In the genomic region with DNA sequence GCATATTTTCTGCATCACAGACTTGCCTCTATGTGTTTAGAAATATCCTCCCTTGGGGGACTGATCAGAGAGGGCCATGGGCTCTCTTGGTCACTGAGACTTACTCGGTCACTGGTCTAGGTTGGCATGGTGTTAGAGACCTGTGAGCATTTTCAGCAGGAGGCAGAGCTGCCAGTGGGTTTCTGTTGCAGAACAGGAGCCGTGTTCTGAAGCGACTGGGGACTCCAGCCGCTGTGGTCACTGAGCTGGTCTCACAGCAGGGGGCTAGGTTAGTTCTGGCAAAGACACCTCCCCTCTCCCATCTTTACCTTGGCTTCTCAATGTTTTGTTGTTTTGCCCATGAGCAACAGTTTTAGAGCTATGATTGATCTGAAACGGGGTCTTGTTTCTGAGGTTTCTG, we compare ENCODE assay signal across 17 cellular contexts. TPM values are rescaled to one million over a fixed set of nuclear protein-coding genes. Genes with fewer than 3 reads are reported as not detected.
DNase-seq lines count a peak whose midpoint lies in the region; ATAC-seq and TF ChIP-seq lines count a peak whose summit lies in the region.
"Had no signal": no experiment of that assay in that cellular context is flagged by ENCODE, and none has a peak within 500 bp of the region (broad histone marks: within the 10 kb centered on the region; RNA-seq: fewer than 3 reads in every experiment).

No MANE protein-coding gene starts in this region.

- H3K9me3 ChIP-seq in H9 (ENCODE audit: control insufficient read depth, low read depth, low read length): no peaks in the 10 kb centered on the region
- H3K9me3 ChIP-seq: transverse colon had no signal

- H3K9ac ChIP-seq in H9 (ENCODE audit: extremely low read depth, insufficient read length, low read length): no peak overlapping the region

- H3K4ac ChIP-seq in H9 (ENCODE audit: low read depth, low read length): no peak overlapping the region

- TF ChIP-seq CTCF in H9 (conservative IDR thresholded peaks at IDR 0.05) (no peak), astrocyte of the cerebellum (IDR thresholded peaks at IDR 0.05; ENCODE audit: low read depth, low read length, missing control alignments) (no peak), progenitor cell of endocrine pancreas (IDR thresholded peaks at IDR 0.05; ENCODE audit: unreplicated experiment) (no peak)

- H4K8ac ChIP-seq in H9 (replicated peaks; ENCODE audit: insufficient read length, low read depth, low read length): no peak overlapping the region

- no peaks in the 10 kb centered on the region for H3K27me3 Mint-ChIP-seq in activated CD4-positive, alpha-beta T cell treated with anti-CD3 and anti-CD28 coated beads for 36 hours
- H3K27me3 Mint-ChIP-seq in H9 (ENCODE audit: low read depth) (no peaks in the 10 kb centered on the region), progenitor cell of endocrine pancreas (no peaks in the 10 kb centered on the region)
- no peaks in the 10 kb centered on the region for H3K27me3 Mint-ChIP-seq in naive thymus-derived CD8-positive, alpha-beta T cell

- H3K4me1 Mint-ChIP-seq in activated CD4-positive, alpha-beta T cell treated with anti-CD3 and anti-CD28 coated beads for 36 hours: peaks cover 67% of the 10 kb centered on the region
- H3K4me1 Mint-ChIP-seq in H9 (peaks cover 29 to 41% of the 10 kb centered on the region in 2 experiments), progenitor cell of endocrine pancreas (ENCODE audit: low read depth) (peaks cover 40% of the 10 kb centered on the region)
- peaks cover 50 to 92% (median 89%) of the 10 kb centered on the region in 4 donors for H3K4me1 Mint-ChIP-seq in naive thymus-derived CD8-positive, alpha-beta T cell

- H3K27ac ChIP-seq in H9 (ENCODE audit: insufficient read length, low read depth, low read length): no peak overlapping the region
- H3K27ac ChIP-seq: transverse colon had no signal

- no peak overlapping the region for H3K14ac ChIP-seq in H9 (ENCODE audit: insufficient read depth, low read length)

- CTCF ChIA-PET in activated CD4-positive, alpha-beta T cell treated with anti-CD3 and anti-CD28 coated beads for 36 hours (lab: Charles Lee): interaction anchor here (1.3 kb wide), 1 partner anchor 347 kb away, joined by 4 read pairs; no protein-coding TSS in a partner anchor

- no peaks in the 10 kb centered on the region for H3K9me3 Mint-ChIP-seq in activated CD4-positive, alpha-beta T cell treated with anti-CD3 and anti-CD28 coated beads for 36 hours (ENCODE audit: low read depth)
- H3K9me3 Mint-ChIP-seq in H9 (no peaks in the 10 kb centered on the region), progenitor cell of endocrine pancreas (ENCODE audit: low read depth) (no peaks in the 10 kb centered on the region)
- no peaks in the 10 kb centered on the region for H3K9me3 Mint-ChIP-seq in naive thymus-derived CD8-positive, alpha-beta T cell
- H3K9me3 Mint-ChIP-seq: CD14-positive monocyte had no signal

- POLR2A ChIA-PET in activated CD4-positive, alpha-beta T cell treated with anti-CD3 and anti-CD28 coated beads for 36 hours (lab: Charles Lee): interaction anchor here (0.6 kb wide), 1 partner anchor 422 kb away, joined by 4 read pairs; no protein-coding TSS in a partner anchor
- POLR2A ChIA-PET in naive thymus-derived CD8-positive, alpha-beta T cell (lab: Charles Lee): interaction anchor here (1.5 to 1.8 kb wide), 4 partner anchors 9 to 84 kb away, joined by 3 to 12 read pairs (median 8); partner anchors contain the start of gene TMEM181

- peaks cover 17% of the 10 kb centered on the region; the same call in 1 of the 2 replicates for H3K79me2 ChIP-seq in H9 (ENCODE audit: insufficient read depth, low read length)

- no peak overlapping the region for H2BK20ac ChIP-seq in H9 (ENCODE audit: low read depth, low read length, poor library complexity, severe bottlenecking)

- H3K23me2 ChIP-seq in H9 (ENCODE audit: insufficient read length, low read depth, low read length, poor library complexity, severe bottlenecking): no peaks in the 10 kb centered on the region

- no peak overlapping the region for H3K4me3 Mint-ChIP-seq in activated CD4-positive, alpha-beta T cell treated with anti-CD3 and anti-CD28 coated beads for 36 hours
- no peak overlapping the region for H3K4me3 Mint-ChIP-seq in H9
- peak overlapping the region; percentile 36 to 87 (median 80) for H3K4me3 Mint-ChIP-seq in naive thymus-derived CD8-positive, alpha-beta T cell
- H3K4me3 Mint-ChIP-seq in progenitor cell of endocrine pancreas (ENCODE audit: low read depth): no peak overlapping the region
- H3K4me3 Mint-ChIP-seq: CD14-positive monocyte had no signal

- H3K23ac ChIP-seq in H9 (ENCODE audit: insufficient read length, low read depth, low read length): no peak overlapping the region

- H3K56ac ChIP-seq in H9 (ENCODE audit: insufficient read length, low read depth, low read length): no peak overlapping the region

- no peaks in the 10 kb centered on the region; the same call in 1 of the 2 replicates for H3K4me1 ChIP-seq in H9 (ENCODE audit: insufficient read depth, low read length)

- H3K36me3 Mint-ChIP-seq in activated CD4-positive, alpha-beta T cell treated with anti-CD3 and anti-CD28 coated beads for 36 hours (ENCODE audit: low read depth): peaks cover 15% of the 10 kb centered on the region
- H3K36me3 Mint-ChIP-seq in H9 (ENCODE audit: insufficient read depth in 1 of 3, low read depth in 3 of 3) (peaks cover 5 to 16% (median 12%) of the 10 kb centered on the region in 3 experiments; a peak in 5 of 7 replicates), progenitor cell of endocrine pancreas (ENCODE audit: insufficient read depth) (peaks cover 7% of the 10 kb centered on the region)
- H3K36me3 Mint-ChIP-seq in naive thymus-derived CD8-positive, alpha-beta T cell: peaks cover 0 to 7% (median 2%) of the 10 kb centered on the region in 3 donors

- H2BK12ac ChIP-seq in H9 (ENCODE audit: insufficient read length, low read depth, low read length): no peak overlapping the region

- intact Hi-C loops in activated CD4-positive, alpha-beta T cell treated with anti-CD3 and anti-CD28 coated beads for 36 hours (cut with DNase I, micrococcal nuclease): no loop called here

- no peak for DNase-seq in activated CD4-positive, alpha-beta T cell treated with anti-CD3 and anti-CD28 coated beads for 36 hours
- no peak for DNase-seq in activated CD4-positive, alpha-beta T cell treated with anti-CD3 and anti-CD28 coated beads, Interleukin-2, amount 50 U/mL, for 1 hour
- DNase-seq in H9 (no peak), astrocyte of the cerebellum (ENCODE audit: low read depth) (peak; percentile 20), progenitor cell of endocrine pancreas (ENCODE audit: low spot score, unreplicated experiment) (no peak), DMS53 (lab: John Stamatoyannopoulos, UW) (no peak)
- no peak for DNase-seq in naive thymus-derived CD8-positive, alpha-beta T cell
- DNase-seq: mesenchymal stem cell; NCI-H226; NK-92 treated with Interleukin-12 subunit alpha and Interleukin-12 subunit beta, amount 100 ng/mL, for 24 hours; nucleus accumbens; SHP77; stimulated activated CD4-positive, alpha-beta T cell treated with anti-CD3 and anti-CD28 coated beads, Interleukin-4, amount 100 ng/mL, for 24 hours; T1000; transverse colon had no signal

- no peak overlapping the region for H3T11ph ChIP-seq in H9 (ENCODE audit: low read length)

- H3K27ac Mint-ChIP-seq in activated CD4-positive, alpha-beta T cell treated with anti-CD3 and anti-CD28 coated beads for 36 hours: peak overlapping the region; percentile 82
- H3K27ac Mint-ChIP-seq in H9: peak overlapping the region in 2 of 3 experiments; percentile 18 to 45; a peak in 3 of 7 replicates
- peak overlapping the region; percentile 87 to 99 (median 95) for H3K27ac Mint-ChIP-seq in naive thymus-derived CD8-positive, alpha-beta T cell
- no peak overlapping the region for H3K27ac Mint-ChIP-seq in progenitor cell of endocrine pancreas

- H2AFZ ChIP-seq in H9 (ENCODE audit: low read length): no peak overlapping the region

- no peak for ATAC-seq in activated CD4-positive, alpha-beta T cell treated with anti-CD3 and anti-CD28 coated beads for 36 hours
- no peak for ATAC-seq in naive thymus-derived CD8-positive, alpha-beta T cell
- ATAC-seq in HG03196 (IDR thresholded peaks at IDR 0.05; ENCODE audit: unreplicated experiment): no peak

- no peak overlapping the region for H3K4me2 ChIP-seq in H9 (ENCODE audit: insufficient read depth, insufficient read length, low read length)

- no peak overlapping the region for H4K5ac ChIP-seq in H9 (ENCODE audit: insufficient read length, low read depth, low read length)

- no peak overlapping the region for H2AK5ac ChIP-seq in H9 (ENCODE audit: insufficient read length, low read length)

- H4K91ac ChIP-seq in H9 (ENCODE audit: insufficient read length, low read depth, low read length): no peak overlapping the region

- no CpG with 5 or more reads among the region's 5 CpGs for WGBS in H9 (ENCODE audit: extremely low coverage, insufficient read length, low lambda C conversion rate)

- peaks cover 3% of the 10 kb centered on the region for H3K79me1 ChIP-seq in H9 (ENCODE audit: insufficient read depth, low read depth, low read length, poor library complexity, severe bottlenecking)

- H3K27me3 ChIP-seq in H9 (ENCODE audit: insufficient read depth, low read length): no peaks in the 10 kb centered on the region
- H3K27me3 ChIP-seq: transverse colon had no signal

- no peak overlapping the region for H3K4me3 ChIP-seq in astrocyte of the cerebellum (ENCODE audit: low read depth, low read length)
- H3K4me3 ChIP-seq: transverse colon had no signal

- H3K18ac ChIP-seq in H9 (ENCODE audit: insufficient read length, low read depth, low read length): no peak overlapping the region

- no peak overlapping the region for H2BK120ac ChIP-seq in H9 (ENCODE audit: low read depth, low read length, poor library complexity, severe bottlenecking)

- H2BK5ac ChIP-seq in H9 (ENCODE audit: insufficient read length, low read length): no peak overlapping the region

- in situ Hi-C loops in astrocyte of the cerebellum (cut with HindIII; ENCODE audit: low sequenced_read_pairs): no loop called here

- H4K20me1 ChIP-seq in H9 (ENCODE audit: control insufficient read depth, insufficient read depth, insufficient read length): no peaks in the 10 kb centered on the region

- H2BK15ac ChIP-seq in H9 (ENCODE audit: low read depth, low read length): no peak overlapping the region

RNA-seq across cellular contexts. Expression of gene TMEM181, which starts 8.7 kb away (rescaled TPM):
- 1 to 10 TPM; 8.3 to 9.9 TPM for total RNA-seq in activated CD4-positive, alpha-beta T cell treated with anti-CD3 and anti-CD28 coated beads for 36 hours
- total RNA-seq in H9 (2021) (23.7 and 24.4 TPM in 2 replicates), progenitor cell of endocrine pancreas (33.9 and 35.6 TPM in 2 replicates)
- 10 to 100 TPM; 16.6 to 16.9 TPM for total RNA-seq in naive thymus-derived CD8-positive, alpha-beta T cell
- 1 to 10 TPM; 3.9 to 4.6 (median 4.2) TPM for polyA plus RNA-seq in naive thymus-derived CD8-positive, alpha-beta T cell

Comparison
In these comparisons a context has a peak if more than half of its experiments do, and no peak if none do; other contexts are left out.
1. H3K4me3 Mint-ChIP-seq: peak in naive thymus-derived CD8-positive, alpha-beta T cell (10 of 10); none in activated CD4-positive, alpha-beta T cell treated with anti-CD3 and anti-CD28 coated beads for 36 hours (single experiment), H9 (0 of 2) and progenitor cell of endocrine pancreas (single experiment).